In the genomic region with DNA sequence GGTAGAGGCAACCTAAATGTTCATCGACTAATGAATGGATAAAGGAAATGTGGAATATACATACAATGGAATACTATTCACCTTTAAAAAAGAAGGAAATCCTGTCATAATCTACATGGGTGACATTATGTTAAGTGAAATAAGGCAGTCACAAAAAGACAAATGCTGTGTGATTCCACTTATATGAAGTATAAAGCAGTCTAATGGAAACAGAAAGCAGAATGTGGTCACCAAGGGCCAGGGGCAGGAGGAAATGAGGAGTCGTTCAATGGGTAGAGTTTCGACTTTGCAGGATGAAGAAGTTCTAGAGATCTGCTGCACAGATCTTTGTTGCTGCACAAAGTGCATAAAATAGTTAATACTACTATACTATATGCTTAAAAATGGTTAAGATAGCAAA, we compare ENCODE assay signal across 8 cellular contexts. TPM values are rescaled to one million over a fixed set of nuclear protein-coding genes. Genes with fewer than 3 reads are reported as not detected.
DNase-seq lines count a peak whose midpoint lies in the region; ATAC-seq and TF ChIP-seq lines count a peak whose summit lies in the region.

No MANE protein-coding gene starts in this region.

- no peaks in the 10 kb centered on the region for H3K9me3 ChIP-seq in heart left ventricle
- H3K9me3 ChIP-seq in gastroesophageal sphincter: no peaks in the 10 kb centered on the region

- TF ChIP-seq CTCF in GM10266 (IDR thresholded peaks at IDR 0.05; ENCODE audit: control insufficient read depth, insufficient read depth, low read depth, missing control alignments): no peak
- no peak for TF ChIP-seq CTCF in heart left ventricle (IDR thresholded peaks at IDR 0.05)
- no peak for TF ChIP-seq CTCF in gastroesophageal sphincter (IDR thresholded peaks at IDR 0.05)

- H3K27me3 ChIP-seq in heart left ventricle: no peaks in the 10 kb centered on the region
- H3K27me3 ChIP-seq in gastroesophageal sphincter: no peaks in the 10 kb centered on the region

- no peak overlapping the region for H3K4me3 ChIP-seq in heart left ventricle
- H3K4me3 ChIP-seq in gastroesophageal sphincter: no peak overlapping the region

- DNase-seq in GM10266 (ENCODE audit: extremely low spot score) (peak; percentile 56), OCI-M2 (lab: John Stamatoyannopoulos, UW; ENCODE audit: unreplicated experiment) (no peak), heart left ventricle (no peak), DMS153 (lab: John Stamatoyannopoulos, UW) (no peak)
- DNase-seq in activated naive CD4-positive, alpha-beta T cell treated with anti-CD3 and anti-CD28 coated beads, Interleukin-2, amount 50 U/mL, for 16 hours: peak; percentile 31

- intact Hi-C loops in heart left ventricle (cut with DNase I): loop anchor here in 2 of 10 donors (10.0 kb wide), 1 partner anchor 89 kb away; no protein-coding TSS in a partner anchor

- TF ChIP-seq POLR2A in heart left ventricle (IDR thresholded peaks at IDR 0.05): no peak
- TF ChIP-seq POLR2A in gastroesophageal sphincter (IDR thresholded peaks at IDR 0.05): no peak

- TF ChIP-seq EP300 in gastroesophageal sphincter (IDR thresholded peaks at IDR 0.05): no peak

- no peaks in the 10 kb centered on the region for H3K36me3 ChIP-seq in heart left ventricle
- no peaks in the 10 kb centered on the region for H3K36me3 ChIP-seq in gastroesophageal sphincter

- ATAC-seq in GM21367 (IDR thresholded peaks at IDR 0.05; ENCODE audit: unreplicated experiment) (peak; percentile 57), HG03442 (IDR thresholded peaks at IDR 0.05; ENCODE audit: unreplicated experiment) (peak; percentile 64), heart left ventricle (no peak), gastroesophageal sphincter (no peak)

- WGBS in heart left ventricle, 4 donors: 70 to 81% (median 75%) methylated on average over 3 of the region's 3 CpGs
- 75 to 83% methylated on average over 3 of the region's 3 CpGs for WGBS in gastroesophageal sphincter (ENCODE audit: low coverage in 1 of 2), 2 donors

- peaks cover 0 to 65% (median 11%) of the 10 kb centered on the region in 12 donors for H3K4me1 ChIP-seq in heart left ventricle
- peaks cover 6 to 68% (median 11%) of the 10 kb centered on the region in 3 donors for H3K4me1 ChIP-seq in gastroesophageal sphincter

- H3K27ac ChIP-seq in heart left ventricle (peak overlapping the region in 1 of 12 donors; percentile 64), gastroesophageal sphincter (no peak overlapping the region)

RNA-seq across cellular contexts. Expression of gene DIPK1A, which starts 7.8 kb away (rescaled TPM):
- 10 to 100 TPM in 2 of 9 donors, 1 to 10 TPM in 7; 4.6 to 11.6 (median 6.5) TPM for total RNA-seq in heart left ventricle
- polyA plus RNA-seq in heart left ventricle: 1 to 10 TPM; 2.8 to 6.1 TPM
- total RNA-seq in gastroesophageal sphincter: 10 to 100 TPM; 10.2 to 39.2 (median 32.9) TPM

Comparison
In these comparisons a context has a peak if more than half of its experiments do, and no peak if none do; other contexts are left out.
1. DNase-seq: peak in GM10266 (single experiment) and activated naive CD4-positive, alpha-beta T cell treated with anti-CD3 and anti-CD28 coated beads, Interleukin-2, amount 50 U/mL, for 16 hours (single experiment); none in OCI-M2 (single experiment), heart left ventricle (0 of 5) and DMS153 (single experiment).
2. ATAC-seq: peak in GM21367 (single experiment) and HG03442 (single experiment); none in heart left ventricle (0 of 4) and gastroesophageal sphincter (single experiment).